1 cellular context compared by ENCODE assay signal in the genomic region with DNA sequence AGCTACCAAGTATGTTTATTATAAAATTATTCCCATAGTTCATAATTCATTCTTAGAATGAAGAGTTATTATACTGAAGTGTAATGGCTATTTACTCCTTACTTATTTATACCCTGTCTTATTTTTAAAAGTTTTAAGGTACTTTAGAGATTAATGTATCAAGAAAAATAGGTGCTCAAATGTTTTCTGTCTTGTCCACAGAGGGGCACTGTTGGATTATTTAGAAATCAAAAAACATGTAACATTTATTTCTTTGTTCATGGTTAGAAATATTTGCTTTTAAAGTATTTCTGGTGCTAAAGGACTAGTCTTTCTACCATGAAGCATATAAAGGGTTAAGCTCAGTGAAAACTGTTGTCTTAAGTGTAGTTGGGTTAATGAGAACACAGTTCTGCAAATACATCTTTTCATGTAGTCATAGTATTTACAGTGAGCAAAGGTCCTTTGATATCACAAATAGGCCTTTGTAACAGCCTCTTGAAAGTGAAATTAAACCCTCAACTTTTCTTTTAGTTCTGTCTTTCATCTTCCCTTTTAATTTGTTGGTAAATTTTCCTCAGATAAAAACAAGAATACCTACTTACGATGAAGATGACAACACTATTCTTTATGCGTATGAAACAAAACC.
TF ChIP-seq lines count a peak whose summit lies in the region.

No MANE protein-coding gene starts in this region.

TF ChIP-seq in H1, 55 proteins besides CTCF, POLR2A, EP300 and RAD21 (continued from another document):
- no peak for TF ChIP-seq USF2 (IDR thresholded peaks at IDR 0.05; ENCODE audit: low read length)
- TF ChIP-seq SP2 (IDR thresholded peaks at IDR 0.05; ENCODE audit: low read length) = no peak
- TF ChIP-seq SIRT6 (IDR thresholded peaks at IDR 0.05; ENCODE audit: low read length) = no peak
- no peak for TF ChIP-seq RXRA (IDR thresholded peaks at IDR 0.05; ENCODE audit: insufficient read depth, low read depth, low read length)
- no peak for TF ChIP-seq CEBPB (IDR thresholded peaks at IDR 0.05; ENCODE audit: low read depth, low read length)
